Comparison of ENCODE assay signal across 23 cellular contexts in the genomic region with DNA sequence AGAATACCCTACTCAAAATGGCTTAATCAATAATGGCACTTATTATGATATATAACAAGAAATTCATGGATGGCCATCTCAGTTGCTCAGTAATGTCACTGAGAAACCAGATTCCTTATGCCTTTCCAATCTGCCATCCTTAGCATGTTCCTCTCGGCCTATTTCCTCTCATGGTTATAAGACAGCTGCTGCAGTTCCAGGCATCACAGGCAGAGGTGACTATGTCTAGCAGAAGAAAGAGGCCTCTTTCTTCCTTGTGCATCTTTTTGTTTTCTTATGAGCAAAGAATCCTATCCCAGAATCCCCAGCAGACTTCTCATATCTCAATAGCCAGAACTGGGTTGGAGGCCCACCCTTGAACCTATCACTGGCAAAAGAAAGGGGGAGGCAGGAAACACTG.
DNase-seq lines count a peak whose midpoint lies in the region; ATAC-seq, FAIRE-seq and TF ChIP-seq lines count a peak whose summit lies in the region.
"Had no signal": no experiment of that assay in that cellular context is flagged by ENCODE, and none has a peak within 500 bp of the region (broad histone marks: within the 10 kb centered on the region; RNA-seq: fewer than 3 reads in every experiment).

No MANE protein-coding gene starts in this region.

- 0 out of 2 replicates have a peak, but pooled peaks cover 8% of the 10 kb centered on the region for H3K9me2 ChIP-seq in GM23338 (ENCODE audit: insufficient read depth)

- no peak overlapping the region for H3K23ac ChIP-seq in H1 (ENCODE audit: insufficient read length)

- no peak overlapping the region for H3K56ac ChIP-seq in H1 (replicated peaks; ENCODE audit: insufficient read length, low read depth, low read length)

- H2BK12ac ChIP-seq in H1 (ENCODE audit: low read depth, low read length), result no peak overlapping the region

- DNase-seq in HEK293T (ENCODE audit: extremely low spot score) (peak; percentile 14), SK-N-DZ (ENCODE audit: low spot score) (peak; percentile 8), H1 (ENCODE audit: low read depth in 1 of 2, low spot score in 2 of 2) (no peak), type B pancreatic cell (ENCODE audit: extremely low spot score, unreplicated experiment) (no peak), GM23338 (ENCODE audit: low spot score) (no peak)
- no peak for DNase-seq in stimulated activated CD4-positive, alpha-beta T cell treated with anti-CD3 and anti-CD28 coated beads, Interleukin-12 subunit alpha, Interleukin-12 subunit beta, amount 100 ng/mL, for 4 hours
- DNase-seq: ACHN; Caco-2; CD4-positive, alpha-beta memory T cell; NCI-H1092 treated with DMSO at 0.1 percent for 48 hours; NCI-H1436 treated with DMSO at 0.1 percent for 48 hours; NCI-H2029; NCI-H2171; NCI-H524 treated with DMSO at 0.1 percent for 48 hours; SW 1271; T-helper 17 cell had no signal

- ATAC-seq in HG02938 (IDR thresholded peaks at IDR 0.05; ENCODE audit: unreplicated experiment), result no peak
- ATAC-seq in GM23338, result no peak
- ATAC-seq: Right ventricle myocardium inferior, T-helper 17 cell had no signal

- H3K36me3 ChIP-seq in H1 (ENCODE audit: control insufficient read depth in 2 of 4, insufficient read depth in 4 of 4, low read length in 3 of 4) (no peaks in the 10 kb centered on the region), GM23338 (ENCODE audit: insufficient read depth) (no peaks in the 10 kb centered on the region)
- H3K36me3 ChIP-seq: BLaER1 had no signal

- FAIRE-seq in H1 (lab: Jason Lieb, UNC), result no peak
- FAIRE-seq: G401.6, GM18507, GM19239 had no signal

- no peaks in the 10 kb centered on the region; the same call in 1 of the 2 replicates for H3K23me2 ChIP-seq in H1 (ENCODE audit: low read depth, low read length)

- no peaks in the 10 kb centered on the region for H3K27me3 ChIP-seq in H1 (replicated peaks in 1 of 4; ENCODE audit: control insufficient read depth in 3 of 4, extremely low read depth in 1 of 4, insufficient read depth in 3 of 4, low read length in 3 of 4)
- no peaks in the 10 kb centered on the region for H3K27me3 ChIP-seq in GM23338 (ENCODE audit: insufficient read depth)
- H3K27me3 ChIP-seq: BLaER1 had no signal

- TF ChIP-seq EP300 in H1 (IDR thresholded peaks at IDR 0.05; ENCODE audit: borderline replicate concordance in 1 of 2, low read depth in 2 of 2, low read length in 2 of 2), result no peak

- 88% methylated on average over 1 of the region's 1 CpG; no CpG with 5 or more reads in 1 of the 2 experiments for WGBS in H1 (ENCODE audit: extremely low coverage in 1 of 2, insufficient coverage in 1 of 2, insufficient read length in 1 of 2, insufficient replicate concordance in 2 of 2, low coverage in 1 of 2, low lambda C conversion rate in 2 of 2, missing lambda C conversion rate in 1 of 2), 2 experiments

- no peak overlapping the region for H4K8ac ChIP-seq in H1 (ENCODE audit: extremely low read depth, insufficient read depth, low read length)

- no peak for TF ChIP-seq POLR2A in H1 (IDR thresholded peaks at IDR 0.05; ENCODE audit: control extremely low read depth in 1 of 2, low read depth in 2 of 2, low read length in 2 of 2)

- H2BK20ac ChIP-seq in H1 (ENCODE audit: low read length), result no peak overlapping the region

- H3K4me1 ChIP-seq in H1 (replicated peaks in 1 of 4; ENCODE audit: control insufficient read depth in 3 of 4, insufficient read depth in 4 of 4, low read length in 3 of 4), result peaks cover 0 to 5% (median under 1%) of the 10 kb centered on the region in 4 experiments; a peak in 2 of 7 replicates
- no peaks in the 10 kb centered on the region for H3K4me1 ChIP-seq in GM23338 (ENCODE audit: insufficient read depth)
- H3K4me1 ChIP-seq: BLaER1, Caco-2 had no signal

- H2AFZ ChIP-seq in H1 (ENCODE audit: low read length) (no peak overlapping the region), GM23338 (no peak overlapping the region)

- H2AK5ac ChIP-seq in H1 (ENCODE audit: low read depth, low read length), result no peak overlapping the region

- no peak overlapping the region for H3K4ac ChIP-seq in H1 (replicated peaks; ENCODE audit: insufficient read length, low read depth, low read length)

- H2BK15ac ChIP-seq in H1 (ENCODE audit: low read length), result no peak overlapping the region

- H3K27me3 Mint-ChIP-seq in type B pancreatic cell, result no peaks in the 10 kb centered on the region
- no peaks in the 10 kb centered on the region for H3K27me3 Mint-ChIP-seq in GM23338 (ENCODE audit: insufficient read depth, low read depth, poor library complexity)

- H3K4me1 Mint-ChIP-seq in type B pancreatic cell (ENCODE audit: unreplicated experiment) (peaks cover 20% of the 10 kb centered on the region), GM23338 (peaks cover 6% of the 10 kb centered on the region)
- H3K4me1 Mint-ChIP-seq: CD4-positive, alpha-beta memory T cell; T-helper 17 cell had no signal

- H3K27ac Mint-ChIP-seq in type B pancreatic cell (no peak overlapping the region), GM23338 (no peak overlapping the region)
- H3K27ac Mint-ChIP-seq: CD4-positive, alpha-beta memory T cell; T-helper 17 cell had no signal

- no peak overlapping the region for H3K18ac ChIP-seq in H1 (ENCODE audit: extremely low read depth, low read length)

- TF ChIP-seq CTCF in H1 (IDR thresholded peaks at IDR 0.05; ENCODE audit: control extremely low read depth in 1 of 3, insufficient read depth in 1 of 3, low read depth in 1 of 3, low read length in 3 of 3), result peak in 1 of 3 experiments; percentile 28; a peak in 1 of 4 replicates
- peak; percentile 50 for TF ChIP-seq CTCF in type B pancreatic cell (conservative IDR thresholded peaks at IDR 0.05)
- TF ChIP-seq CTCF in GM23338 (conservative IDR thresholded peaks at IDR 0.05; ENCODE audit: low read depth in 2 of 2), result peak in 1 of 2 experiments; percentile 26; a peak in 2 of 4 replicates

- H3K9ac ChIP-seq in H1 (replicated peaks in 1 of 4; ENCODE audit: extremely low read depth in 1 of 4, low read depth in 3 of 4, low read length in 3 of 4), result no peak overlapping the region
- H3K9ac ChIP-seq: BLaER1 had no signal

- no peak overlapping the region for H3K14ac ChIP-seq in H1 (ENCODE audit: insufficient read length)

- no peak overlapping the region for H4K5ac ChIP-seq in H1 (ENCODE audit: insufficient read length, low read depth, low read length)

- H3K9me3 Mint-ChIP-seq in type B pancreatic cell (peaks cover 18% of the 10 kb centered on the region), GM23338 (no peaks in the 10 kb centered on the region; the same call in 2 of the 3 replicates)

- H3K79me1 ChIP-seq in H1 (ENCODE audit: low read depth, low read length), result no peaks in the 10 kb centered on the region

- CTCF ChIA-PET in HEK293T (lab: Yijun Ruan, JAX) (interaction anchor here (0.6 kb wide), 1 partner anchor 434 kb away, joined by 3 read pairs; no protein-coding TSS in a partner anchor), H1 (lab: Charles Lee; ENCODE audit: partially characterized antibody) (interaction anchor here (0.5 to 1.1 kb wide), 3 partner anchors 13 to 1282 kb away, joined by 3 read pairs; no protein-coding TSS in a partner anchor)

- H3K27ac ChIP-seq in H1 (ENCODE audit: low read depth, low read length), result no peak overlapping the region
- H3K27ac ChIP-seq in GM23338 (ENCODE audit: low read depth), result no peak overlapping the region
- H3K27ac ChIP-seq: BLaER1, SK-N-MC had no signal

- H3K4me2 ChIP-seq in H1 (ENCODE audit: insufficient read depth in 1 of 2, low read depth in 2 of 2, low read length in 2 of 2) (no peak overlapping the region), GM23338 (no peak overlapping the region)
- H3K4me2 ChIP-seq: BLaER1 had no signal

- no peaks in the 10 kb centered on the region for H3K9me3 ChIP-seq in H1 (ENCODE audit: insufficient read depth in 2 of 2, low read depth in 1 of 2, low read length in 1 of 2)
- H3K9me3 ChIP-seq: BLaER1, Caco-2 had no signal

- H2BK120ac ChIP-seq in H1 (replicated peaks; ENCODE audit: low read depth, low read length), result no peak overlapping the region

- POLR2A ChIA-PET in HEK293T (lab: Yijun Ruan, JAX) (no interaction called here), H1 (lab: Charles Lee; ENCODE audit: partially characterized antibody) (no interaction called here)

- no peaks in the 10 kb centered on the region for H3F3A ChIP-seq in GM23338 (replicated peaks; ENCODE audit: low read depth)

- H2BK5ac ChIP-seq in H1 (ENCODE audit: low read depth, low read length), result no peak overlapping the region

- H3K4me3 ChIP-seq in H1 (ENCODE audit: extremely low read depth in 1 of 4, insufficient read depth in 2 of 4, low read depth in 3 of 4, low read length in 4 of 4) (no peak overlapping the region), GM23338 (no peak overlapping the region)
- H3K4me3 ChIP-seq: BLaER1, SK-N-MC had no signal

- no peak overlapping the region for H3K4me3 Mint-ChIP-seq in type B pancreatic cell
- H3K4me3 Mint-ChIP-seq in GM23338, result no peak overlapping the region
- H3K4me3 Mint-ChIP-seq: CD4-positive, alpha-beta memory T cell; T-helper 17 cell had no signal

- H4K20me1 ChIP-seq in H1 (replicated peaks in 1 of 2; ENCODE audit: control insufficient read depth in 1 of 2, insufficient read depth in 2 of 2, low read length in 2 of 2) (no peaks in the 10 kb centered on the region), GM23338 (replicated peaks; ENCODE audit: insufficient read depth) (no peaks in the 10 kb centered on the region)
- H4K20me1 ChIP-seq: BLaER1 had no signal

- H3K36me3 Mint-ChIP-seq in type B pancreatic cell, result peaks cover 4% of the 10 kb centered on the region
- no peaks in the 10 kb centered on the region for H3K36me3 Mint-ChIP-seq in GM23338 (ENCODE audit: low read depth)
- H3K36me3 Mint-ChIP-seq: CD4-positive, alpha-beta memory T cell had no signal

- no peaks in the 10 kb centered on the region for H3K79me2 ChIP-seq in H1 (ENCODE audit: control insufficient read depth in 1 of 2, insufficient read depth in 2 of 2, low read length in 2 of 2)
- no peaks in the 10 kb centered on the region for H3K79me2 ChIP-seq in GM23338 (replicated peaks; ENCODE audit: insufficient read depth)

- TF ChIP-seq RAD21 in H1 (IDR thresholded peaks at IDR 0.05 in 1 of 2, conservative IDR thresholded peaks at IDR 0.05 in 1 of 2; ENCODE audit: low read depth in 2 of 2, low read length in 2 of 2), result peak; percentile 18 to 24; a peak in 2 of 4 replicates

- H4K91ac ChIP-seq in H1 (replicated peaks; ENCODE audit: insufficient read length, low read length), result no peak overlapping the region

TF ChIP-seq in HEK293T, 16 proteins besides CTCF, POLR2A, EP300 and RAD21:
- TF ChIP-seq SUZ12 (IDR thresholded peaks at IDR 0.05) (no peak), LEF1 (IDR thresholded peaks at IDR 0.05; ENCODE audit: borderline replicate concordance) (no peak), FOXM1 (IDR thresholded peaks at IDR 0.05; ENCODE audit: borderline replicate concordance) (no peak), ELF4 (IDR thresholded peaks at IDR 0.05) (no peak)

TF ChIP-seq in H1, 55 proteins besides CTCF, POLR2A, EP300 and RAD21 (continues in another document):
- TF ChIP-seq CEBPB (IDR thresholded peaks at IDR 0.05; ENCODE audit: low read depth, low read length) (no peak), RBBP5 (IDR thresholded peaks at IDR 0.05; ENCODE audit: borderline replicate concordance, low read depth, low read length) (no peak)

TF ChIP-seq in GM23338, 12 proteins besides CTCF, POLR2A, EP300 and RAD21 (continues in another document):
- TF ChIP-seq EZH2phosphoT487 (IDR thresholded peaks at IDR 0.05; ENCODE audit: unreplicated experiment) (no peak), ZNF331 (CRISPR knock-in tag; IDR thresholded peaks at IDR 0.05; ENCODE audit: low read depth) (no peak)

Comparison
In these comparisons a context has a peak if more than half of its experiments do, and no peak if none do; other contexts are left out.
1. DNase-seq: peak in HEK293T (single experiment) and SK-N-DZ (single experiment); none in H1 (0 of 2), type B pancreatic cell (single experiment), stimulated activated CD4-positive, alpha-beta T cell treated with anti-CD3 and anti-CD28 coated beads, Interleukin-12 subunit alpha, Interleukin-12 subunit beta, amount 100 ng/mL, for 4 hours (single experiment) and GM23338 (single experiment).